Comparison of ENCODE assay signal across 8 cellular contexts in genomic region chr3:45387636-45388348, GRCh38. TPM values are rescaled to one million over a fixed set of nuclear protein-coding genes. Genes with fewer than 3 reads are reported as not detected.
A peak's percentile ranks its signal among the peaks of the same experiment; 100 is the strongest.
DNase-seq lines count a peak whose midpoint lies in the region; ATAC-seq and TF ChIP-seq lines count a peak whose summit lies in the region.

No MANE protein-coding gene starts in this region.

- no peak for TF ChIP-seq POLR2A in NB4 (IDR thresholded peaks at IDR 0.05; ENCODE audit: extremely low read depth, insufficient read length)

- H3K27me3 Mint-ChIP-seq in activated CD4-positive, alpha-beta T cell treated with anti-CD3 and anti-CD28 coated beads, Interleukin-2, amount 10 ng/mL, durations not matched to agents 7 days and 5 days = peaks cover 19% of the 10 kb centered on the region

- H3K27me3 ChIP-seq in esophagus (ENCODE audit: control insufficient read depth in 1 of 2, insufficient read depth in 2 of 2, low read length in 2 of 2) (no peaks in the 10 kb centered on the region), psoas muscle (ENCODE audit: insufficient read depth in 3 of 3, low read length in 2 of 3) (no peaks in the 10 kb centered on the region)

- peaks cover 4% of the 10 kb centered on the region for H3K36me3 Mint-ChIP-seq in activated CD4-positive, alpha-beta T cell treated with anti-CD3 and anti-CD28 coated beads, Interleukin-2, amount 10 ng/mL, durations not matched to agents 7 days and 5 days (ENCODE audit: low read depth)

- H3K9me3 Mint-ChIP-seq in activated CD4-positive, alpha-beta T cell treated with anti-CD3 and anti-CD28 coated beads, Interleukin-2, amount 10 ng/mL, durations not matched to agents 7 days and 5 days = no peaks in the 10 kb centered on the region

- H3K27ac Mint-ChIP-seq in activated CD4-positive, alpha-beta T cell treated with anti-CD3 and anti-CD28 coated beads, Interleukin-2, amount 10 ng/mL, durations not matched to agents 7 days and 5 days = peak overlapping the region; percentile 92

- H3K4me3 ChIP-seq in NB4 (ENCODE audit: low read depth, low read length) (peak overlapping the region; percentile 99), esophagus (ENCODE audit: low read depth in 1 of 2, low read length in 2 of 2) (peak overlapping the region; percentile 80 to 97), psoas muscle (peak overlapping the region; percentile 100)

- TF ChIP-seq CTCF in NB4 (IDR thresholded peaks at IDR 0.05; ENCODE audit: low read depth, low read length) (no peak), psoas muscle (IDR thresholded peaks at IDR 0.05) (no peak)

- DNase-seq in activated CD4-positive, alpha-beta T cell treated with anti-CD3 and anti-CD28 coated beads, Interleukin-2, amount 10 ng/mL, durations not matched to agents 7 days and 5 days = no peak
- no peak for DNase-seq in activated CD4-positive, alpha-beta T cell treated with anti-CD3 and anti-CD28 coated beads for 4 hours
- DNase-seq in NB4 (ENCODE audit: low read depth) = no peak
- peak in 1 of 2 donors; percentile 57 for DNase-seq in psoas muscle
- no peak for DNase-seq in cerebellar cortex (ENCODE audit: low spot score)
- no peak for DNase-seq in stimulated activated CD4-positive, alpha-beta T cell treated with anti-CD3 and anti-CD28 coated beads, Interleukin-4, amount 100 ng/mL, for 1 hour

- CTCF ChIA-PET in activated CD4-positive, alpha-beta T cell treated with anti-CD3 and anti-CD28 coated beads, Interleukin-2, amount 10 ng/mL, durations not matched to agents 7 days and 5 days (lab: Charles Lee) = no interaction called here

- H3K36me3 ChIP-seq in esophagus (ENCODE audit: control insufficient read depth in 2 of 2, insufficient read depth in 2 of 2, low read length in 1 of 2) = no peaks in the 10 kb centered on the region
- peaks cover 2 to 17% of the 10 kb centered on the region in 2 donors for H3K36me3 ChIP-seq in psoas muscle (ENCODE audit: insufficient read depth in 1 of 2, low read depth in 1 of 2)

- WGBS in esophagus, 2 donors = 48 to 53% methylated on average over 15 of the region's 15 CpGs
- 46 to 52% (median 51%) methylated on average over 15 of the region's 15 CpGs for WGBS in psoas muscle, 3 donors

- H3K27ac ChIP-seq in esophagus (ENCODE audit: low read depth in 2 of 2, low read length in 1 of 2) (peak overlapping the region in 1 of 2 donors; percentile 25), psoas muscle (peak overlapping the region; percentile 86)

- no peak for ATAC-seq in psoas muscle
- ATAC-seq in HG03442 (IDR thresholded peaks at IDR 0.05; ENCODE audit: unreplicated experiment) = no peak

- H3K9me3 ChIP-seq in esophagus (ENCODE audit: control insufficient read depth in 2 of 2, insufficient read depth in 1 of 2, low read depth in 1 of 2, low read length in 1 of 2) (no peaks in the 10 kb centered on the region), psoas muscle (no peaks in the 10 kb centered on the region)

- peaks cover 25% of the 10 kb centered on the region for H3K4me1 Mint-ChIP-seq in activated CD4-positive, alpha-beta T cell treated with anti-CD3 and anti-CD28 coated beads, Interleukin-2, amount 10 ng/mL, durations not matched to agents 7 days and 5 days

- H3K4me1 ChIP-seq in esophagus (ENCODE audit: control insufficient read depth in 2 of 2, insufficient read depth in 2 of 2, low read length in 1 of 2) = peaks cover 2 to 3% of the 10 kb centered on the region in 2 donors
- H3K4me1 ChIP-seq in psoas muscle = peaks cover 11% of the 10 kb centered on the region

- intact Hi-C loops in psoas muscle (cut with DNase I) = no loop called here

- POLR2A ChIA-PET in activated CD4-positive, alpha-beta T cell treated with anti-CD3 and anti-CD28 coated beads, Interleukin-2, amount 10 ng/mL, durations not matched to agents 7 days and 5 days (lab: Charles Lee) = no interaction called here

- peak overlapping the region; percentile 96 for H3K4me3 Mint-ChIP-seq in activated CD4-positive, alpha-beta T cell treated with anti-CD3 and anti-CD28 coated beads, Interleukin-2, amount 10 ng/mL, durations not matched to agents 7 days and 5 days

RNA-seq across cellular contexts. Expression of gene LARS2, which starts 0.6 kb away (rescaled TPM):
- total RNA-seq in activated CD4-positive, alpha-beta T cell treated with anti-CD3 and anti-CD28 coated beads, Interleukin-2, amount 10 ng/mL, durations not matched to agents 7 days and 5 days = 10 to 100 TPM; 25.3 to 25.4 TPM
- 1 to 10 TPM; 3.9 to 7.2 TPM for polyA plus RNA-seq in esophagus
- 10 to 100 TPM in 2 of 4 donors, 1 to 10 TPM in 2; 7.6 to 11.1 (median 9.3) TPM for total RNA-seq in psoas muscle
- polyA plus RNA-seq in psoas muscle = 1 to 10 TPM; 7.4 to 8.3 (median 7.4) TPM
